Comparison of ENCODE assay signal across 1 cellular context in the genomic region with DNA sequence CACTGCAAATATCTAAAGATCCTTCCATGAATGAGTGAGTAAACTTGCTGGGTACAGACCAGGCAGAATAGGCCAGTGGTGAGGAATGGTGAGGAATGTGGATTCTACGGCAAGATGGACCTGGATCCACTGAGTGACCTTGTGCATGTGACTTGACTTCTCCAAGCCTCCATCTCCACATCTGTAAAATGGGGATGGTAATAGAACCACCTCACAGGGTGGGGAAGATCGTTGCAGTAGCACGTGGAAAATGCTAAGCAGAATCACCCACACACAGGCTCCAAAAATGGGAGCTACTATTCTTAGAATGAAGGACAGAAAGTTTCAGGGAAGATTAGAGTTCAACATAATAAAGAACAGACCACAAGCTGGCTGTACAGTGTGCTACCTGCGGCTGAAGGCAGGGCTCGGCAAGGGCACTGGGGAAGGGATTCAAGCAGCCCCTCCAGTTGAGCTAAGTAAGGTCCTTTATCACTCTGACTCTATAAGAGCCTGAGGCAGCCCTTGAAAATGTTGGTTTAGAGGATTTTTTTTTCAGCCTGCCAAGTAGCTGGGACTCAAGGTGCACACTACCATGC.
TF ChIP-seq lines count a peak whose summit lies in the region.

No MANE protein-coding gene starts in this region.

TF ChIP-seq in HepG2, 621 proteins besides CTCF, POLR2A, EP300 and RAD21:
- TF ChIP-seq, protein P1, sequence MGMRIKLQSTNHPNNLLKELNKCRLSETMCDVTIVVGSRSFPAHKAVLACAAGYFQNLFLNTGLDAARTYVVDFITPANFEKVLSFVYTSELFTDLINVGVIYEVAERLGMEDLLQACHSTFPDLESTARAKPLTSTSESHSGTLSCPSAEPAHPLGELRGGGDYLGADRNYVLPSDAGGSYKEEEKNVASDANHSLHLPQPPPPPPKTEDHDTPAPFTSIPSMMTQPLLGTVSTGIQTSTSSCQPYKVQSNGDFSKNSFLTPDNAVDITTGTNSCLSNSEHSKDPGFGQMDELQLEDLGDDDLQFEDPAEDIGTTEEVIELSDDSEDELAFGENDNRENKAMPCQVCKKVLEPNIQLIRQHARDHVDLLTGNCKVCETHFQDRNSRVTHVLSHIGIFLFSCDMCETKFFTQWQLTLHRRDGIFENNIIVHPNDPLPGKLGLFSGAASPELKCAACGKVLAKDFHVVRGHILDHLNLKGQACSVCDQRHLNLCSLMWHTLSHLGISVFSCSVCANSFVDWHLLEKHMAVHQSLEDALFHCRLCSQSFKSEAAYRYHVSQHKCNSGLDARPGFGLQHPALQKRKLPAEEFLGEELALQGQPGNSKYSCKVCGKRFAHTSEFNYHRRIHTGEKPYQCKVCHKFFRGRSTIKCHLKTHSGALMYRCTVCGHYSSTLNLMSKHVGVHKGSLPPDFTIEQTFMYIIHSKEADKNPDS (CRISPR knock-in tag; IDR thresholded peaks at IDR 0.05) = no peak
- TF ChIP-seq BCL3 (CRISPR knock-in tag; IDR thresholded peaks at IDR 0.05) (no peak), ZNF629 (CRISPR knock-in tag; conservative IDR thresholded peaks at IDR 0.05) (peak; percentile 89), AKAP8 (CRISPR knock-in tag; IDR thresholded peaks at IDR 0.05) (no peak), ZMYM3 (CRISPR knock-in tag; IDR thresholded peaks at IDR 0.05) (peak; percentile 60; the same call in 1 of the 2 replicates), SOX6 (IDR thresholded peaks at IDR 0.05) (no peak), SOX6 (CRISPR knock-in tag; IDR thresholded peaks at IDR 0.05) (no peak), EED (CRISPR knock-in tag; IDR thresholded peaks at IDR 0.05) (no peak), FOXA3 (CRISPR knock-in tag; IDR thresholded peaks at IDR 0.05) (no peak), NPAS2 (CRISPR knock-in tag; IDR thresholded peaks at IDR 0.05; ENCODE audit: borderline replicate concordance) (no peak), SRSF4 (IDR thresholded peaks at IDR 0.05; ENCODE audit: low read depth, low read length, poor library complexity, severe bottlenecking) (no peak), KMT2A (CRISPR knock-in tag; IDR thresholded peaks at IDR 0.05) (no peak), IKZF4 (CRISPR knock-in tag; IDR thresholded peaks at IDR 0.05; ENCODE audit: borderline replicate concordance, low read depth, not compliant biosample characterization) (no peak), ZNF747 (CRISPR knock-in tag; IDR thresholded peaks at IDR 0.05; ENCODE audit: borderline replicate concordance) (no peak), TEAD3 (CRISPR knock-in tag; optimal IDR thresholded peaks at IDR 0.05; ENCODE audit: borderline replicate concordance) (no peak)
- TF ChIP-seq, protein P2, sequence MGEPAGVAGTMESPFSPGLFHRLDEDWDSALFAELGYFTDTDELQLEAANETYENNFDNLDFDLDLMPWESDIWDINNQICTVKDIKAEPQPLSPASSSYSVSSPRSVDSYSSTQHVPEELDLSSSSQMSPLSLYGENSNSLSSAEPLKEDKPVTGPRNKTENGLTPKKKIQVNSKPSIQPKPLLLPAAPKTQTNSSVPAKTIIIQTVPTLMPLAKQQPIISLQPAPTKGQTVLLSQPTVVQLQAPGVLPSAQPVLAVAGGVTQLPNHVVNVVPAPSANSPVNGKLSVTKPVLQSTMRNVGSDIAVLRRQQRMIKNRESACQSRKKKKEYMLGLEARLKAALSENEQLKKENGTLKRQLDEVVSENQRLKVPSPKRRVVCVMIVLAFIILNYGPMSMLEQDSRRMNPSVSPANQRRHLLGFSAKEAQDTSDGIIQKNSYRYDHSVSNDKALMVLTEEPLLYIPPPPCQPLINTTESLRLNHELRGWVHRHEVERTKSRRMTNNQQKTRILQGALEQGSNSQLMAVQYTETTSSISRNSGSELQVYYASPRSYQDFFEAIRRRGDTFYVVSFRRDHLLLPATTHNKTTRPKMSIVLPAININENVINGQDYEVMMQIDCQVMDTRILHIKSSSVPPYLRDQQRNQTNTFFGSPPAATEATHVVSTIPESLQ (CRISPR knock-in tag; conservative IDR thresholded peaks at IDR 0.05) = no peak
- TF ChIP-seq, protein P3, sequence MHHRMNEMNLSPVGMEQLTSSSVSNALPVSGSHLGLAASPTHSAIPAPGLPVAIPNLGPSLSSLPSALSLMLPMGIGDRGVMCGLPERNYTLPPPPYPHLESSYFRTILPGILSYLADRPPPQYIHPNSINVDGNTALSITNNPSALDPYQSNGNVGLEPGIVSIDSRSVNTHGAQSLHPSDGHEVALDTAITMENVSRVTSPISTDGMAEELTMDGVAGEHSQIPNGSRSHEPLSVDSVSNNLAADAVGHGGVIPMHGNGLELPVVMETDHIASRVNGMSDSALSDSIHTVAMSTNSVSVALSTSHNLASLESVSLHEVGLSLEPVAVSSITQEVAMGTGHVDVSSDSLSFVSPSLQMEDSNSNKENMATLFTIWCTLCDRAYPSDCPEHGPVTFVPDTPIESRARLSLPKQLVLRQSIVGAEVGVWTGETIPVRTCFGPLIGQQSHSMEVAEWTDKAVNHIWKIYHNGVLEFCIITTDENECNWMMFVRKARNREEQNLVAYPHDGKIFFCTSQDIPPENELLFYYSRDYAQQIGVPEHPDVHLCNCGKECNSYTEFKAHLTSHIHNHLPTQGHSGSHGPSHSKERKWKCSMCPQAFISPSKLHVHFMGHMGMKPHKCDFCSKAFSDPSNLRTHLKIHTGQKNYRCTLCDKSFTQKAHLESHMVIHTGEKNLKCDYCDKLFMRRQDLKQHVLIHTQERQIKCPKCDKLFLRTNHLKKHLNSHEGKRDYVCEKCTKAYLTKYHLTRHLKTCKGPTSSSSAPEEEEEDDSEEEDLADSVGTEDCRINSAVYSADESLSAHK (CRISPR knock-in tag; IDR thresholded peaks at IDR 0.05; ENCODE audit: borderline replicate concordance) = no peak
